1 cellular context compared by ENCODE assay signal in genomic region chr14:93946506-93947170, GRCh38.
A peak's percentile ranks its signal among the peaks of the same experiment; 100 is the strongest.
TF ChIP-seq lines count a peak whose summit lies in the region.

No MANE protein-coding gene starts in this region.

TF ChIP-seq in IMR-90, 13 proteins besides CTCF, POLR2A, EP300 and RAD21:
- TF ChIP-seq CEBPB (IDR thresholded peaks at IDR 0.05; ENCODE audit: low read depth, low read length) (peak; percentile 71), FOS (IDR thresholded peaks at IDR 0.05; ENCODE audit: low read depth, low read length) (no peak), MXI1 (IDR thresholded peaks at IDR 0.05; ENCODE audit: borderline replicate concordance, low read depth, low read length) (no peak), MAFK (IDR thresholded peaks at IDR 0.05; ENCODE audit: low read depth, low read length) (no peak), SMC3 (IDR thresholded peaks at IDR 0.05; ENCODE audit: low read depth, low read length) (no peak), NFE2L2 (IDR thresholded peaks at IDR 0.05; ENCODE audit: low read depth, low read length) (no peak)
